Comparison of ENCODE assay signal across 1 cellular context in genomic region chr15:60575995-60576394, GRCh38.
TF ChIP-seq lines count a peak whose summit lies in the region.

No MANE protein-coding gene starts in this region.

TF ChIP-seq in HepG2, 621 proteins besides CTCF, POLR2A, EP300 and RAD21 (continued from another document and continues in another):
- TF ChIP-seq ZNF574 (CRISPR knock-in tag; IDR thresholded peaks at IDR 0.05) (no peak), MLLT10 (CRISPR knock-in tag; IDR thresholded peaks at IDR 0.05) (no peak), ZNF691 (CRISPR knock-in tag; IDR thresholded peaks at IDR 0.05; ENCODE audit: borderline replicate concordance, low read depth) (no peak), ZNF841 (CRISPR knock-in tag; IDR thresholded peaks at IDR 0.05; ENCODE audit: borderline replicate concordance) (no peak), ERF (CRISPR knock-in tag; IDR thresholded peaks at IDR 0.05) (no peak), TRIM22 (IDR thresholded peaks at IDR 0.05) (no peak), HOXA3 (CRISPR knock-in tag; IDR thresholded peaks at IDR 0.05) (no peak; the same call in 1 of the 2 replicates), IKZF1 (IDR thresholded peaks at IDR 0.05) (no peak), GATAD2A (CRISPR knock-in tag; IDR thresholded peaks at IDR 0.05) (peak; percentile 77), TEF (CRISPR knock-in tag; IDR thresholded peaks at IDR 0.05) (no peak), NR3C1 (CRISPR knock-in tag; IDR thresholded peaks at IDR 0.05) (no peak), HNF1A (IDR thresholded peaks at IDR 0.05; ENCODE audit: low read depth) (no peak), HNF1A (CRISPR knock-in tag; IDR thresholded peaks at IDR 0.05; ENCODE audit: borderline replicate concordance) (no peak), RXRA (CRISPR knock-in tag; IDR thresholded peaks at IDR 0.05) (no peak), ZNF350 (CRISPR knock-in tag; IDR thresholded peaks at IDR 0.05; ENCODE audit: borderline replicate concordance, low read depth) (no peak), HHEX (CRISPR knock-in tag; IDR thresholded peaks at IDR 0.05) (no peak), RFX1 (IDR thresholded peaks at IDR 0.05) (no peak), CSRNP1 (CRISPR knock-in tag; IDR thresholded peaks at IDR 0.05) (no peak), ZFY (CRISPR knock-in tag; IDR thresholded peaks at IDR 0.05) (no peak), ZBTB40 (IDR thresholded peaks at IDR 0.05) (no peak), ZBTB40 (CRISPR knock-in tag; IDR thresholded peaks at IDR 0.05) (no peak), SUZ12 (IDR thresholded peaks at IDR 0.05; ENCODE audit: low read depth, low read length) (no peak), RBFOX2 (IDR thresholded peaks at IDR 0.05; ENCODE audit: low read depth, low read length) (peak; percentile 29; the same call in 1 of the 2 replicates), PRDM15 (CRISPR knock-in tag; IDR thresholded peaks at IDR 0.05) (no peak), JUND (CRISPR knock-in tag; IDR thresholded peaks at IDR 0.05) (no peak), BORCS8-MEF2B (CRISPR knock-in tag; IDR thresholded peaks at IDR 0.05) (no peak), XRCC5 (optimal IDR thresholded peaks at IDR 0.05; ENCODE audit: low read length) (peak; percentile 22), PREB (CRISPR knock-in tag; IDR thresholded peaks at IDR 0.05) (no peak), ZNF234 (CRISPR knock-in tag; conservative IDR thresholded peaks at IDR 0.05) (no peak), PAX8 (CRISPR knock-in tag; IDR thresholded peaks at IDR 0.05; ENCODE audit: borderline replicate concordance) (no peak), EED (CRISPR knock-in tag; IDR thresholded peaks at IDR 0.05) (no peak)
